In the genomic region with DNA sequence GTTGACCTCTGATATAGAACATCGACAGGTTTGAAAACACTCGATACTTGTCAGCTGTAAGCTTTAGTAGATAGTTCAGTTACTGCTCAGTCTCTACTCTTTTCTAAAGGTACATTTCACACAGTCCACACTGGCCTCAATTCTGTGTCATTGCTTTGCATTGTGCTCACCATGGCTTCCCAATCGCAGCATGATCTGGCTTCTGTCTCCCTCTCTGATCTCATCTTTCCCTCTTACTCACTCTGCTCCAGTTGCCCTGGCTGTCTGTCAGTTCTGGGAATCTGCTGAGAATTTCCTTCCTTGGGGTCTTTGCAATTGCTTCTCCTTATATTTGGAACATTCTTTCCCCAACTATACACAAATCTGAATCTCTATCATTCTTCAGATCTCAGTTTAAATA, we compare ENCODE assay signal across 25 cellular contexts.
"Had no signal": no experiment of that assay in that cellular context is flagged by ENCODE, and none has a peak within 500 bp of the region (broad histone marks: within the 10 kb centered on the region; RNA-seq: fewer than 3 reads in every experiment).

No MANE protein-coding gene starts in this region.

- H3K27me3 ChIP-seq: colonic mucosa, esophagus squamous epithelium, gastroesophageal sphincter, right lobe of liver, transverse colon, vagina had no signal

- H3K27ac Mint-ChIP-seq: activated CD4-positive, alpha-beta memory T cell treated with anti-CD3 and anti-CD28 coated beads for 36 hours; activated naive CD4-positive, alpha-beta T cell treated with anti-CD3 and anti-CD28 coated beads, Interleukin-2, amount 10 ng/mL, durations not matched to agents 7 days and 5 days; activated T-cell treated with anti-CD3 and anti-CD28 coated beads, Interleukin-2, amount 50 U/mL, for 72 hours; brain; naive thymus-derived CD4-positive, alpha-beta T cell; stimulated activated naive B cell treated with anti-CD40 and anti-IgM and Interleukin-4, amounts not matched to agents 10 μg/mL and 1 μg/mL and 100 μg/mL, for 72 hours; T-helper 1 cell treated with Interleukin-12 subunit alpha and Interleukin-12 subunit beta and Interleukin-4 antibody, amounts not matched to agents 30 μg/mL and 1 μg/mL, for 36 hours had no signal

- H3K4me3 Mint-ChIP-seq: activated CD4-positive, alpha-beta memory T cell treated with anti-CD3 and anti-CD28 coated beads for 36 hours; activated naive CD4-positive, alpha-beta T cell treated with anti-CD3 and anti-CD28 coated beads, Interleukin-2, amount 10 ng/mL, durations not matched to agents 7 days and 5 days; activated T-cell treated with anti-CD3 and anti-CD28 coated beads, Interleukin-2, amount 50 U/mL, for 72 hours; brain; naive thymus-derived CD4-positive, alpha-beta T cell; neural crest cell; stimulated activated naive B cell treated with anti-CD40 and anti-IgM and Interleukin-4, amounts not matched to agents 10 μg/mL and 1 μg/mL and 100 μg/mL, for 72 hours; T-helper 1 cell treated with Interleukin-12 subunit alpha and Interleukin-12 subunit beta and Interleukin-4 antibody, amounts not matched to agents 30 μg/mL and 1 μg/mL, for 36 hours had no signal

- FAIRE-seq: islet of Langerhans had no signal

- H3K9me3 Mint-ChIP-seq: activated CD4-positive, alpha-beta memory T cell treated with anti-CD3 and anti-CD28 coated beads for 36 hours; activated naive CD4-positive, alpha-beta T cell treated with anti-CD3 and anti-CD28 coated beads, Interleukin-2, amount 10 ng/mL, durations not matched to agents 7 days and 5 days; activated T-cell treated with anti-CD3 and anti-CD28 coated beads, Interleukin-2, amount 50 U/mL, for 72 hours; brain; naive thymus-derived CD4-positive, alpha-beta T cell; neural crest cell; stimulated activated naive B cell treated with anti-CD40 and anti-IgM and Interleukin-4, amounts not matched to agents 10 μg/mL and 1 μg/mL and 100 μg/mL, for 72 hours; T-helper 1 cell treated with Interleukin-12 subunit alpha and Interleukin-12 subunit beta and Interleukin-4 antibody, amounts not matched to agents 30 μg/mL and 1 μg/mL, for 36 hours had no signal

- H3K36me3 Mint-ChIP-seq: activated CD4-positive, alpha-beta memory T cell treated with anti-CD3 and anti-CD28 coated beads for 36 hours; activated naive CD4-positive, alpha-beta T cell treated with anti-CD3 and anti-CD28 coated beads, Interleukin-2, amount 10 ng/mL, durations not matched to agents 7 days and 5 days; brain; naive thymus-derived CD4-positive, alpha-beta T cell; stimulated activated naive B cell treated with anti-CD40 and anti-IgM and Interleukin-4, amounts not matched to agents 10 μg/mL and 1 μg/mL and 100 μg/mL, for 72 hours had no signal

- H3K27me3 Mint-ChIP-seq: brain had no signal

- H3K36me3 ChIP-seq: colonic mucosa, esophagus squamous epithelium, gastroesophageal sphincter, heart left ventricle, lower lobe of right lung, right lobe of liver, transverse colon, vagina had no signal

- H3K27ac ChIP-seq: colonic mucosa, esophagus squamous epithelium, gastroesophageal sphincter, heart left ventricle, lower lobe of right lung, right lobe of liver, transverse colon, vagina had no signal

- H3K4me1 Mint-ChIP-seq: activated naive CD4-positive, alpha-beta T cell treated with anti-CD3 and anti-CD28 coated beads, Interleukin-2, amount 10 ng/mL, durations not matched to agents 7 days and 5 days; brain; naive thymus-derived CD4-positive, alpha-beta T cell; neural crest cell; stimulated activated naive B cell treated with anti-CD40 and anti-IgM and Interleukin-4, amounts not matched to agents 10 μg/mL and 1 μg/mL and 100 μg/mL, for 72 hours had no signal

- H3K9me3 ChIP-seq: colonic mucosa, esophagus squamous epithelium, gastroesophageal sphincter, heart left ventricle, lower lobe of right lung, right lobe of liver, transverse colon, vagina had no signal

- H3K4me3 ChIP-seq: colonic mucosa, esophagus squamous epithelium, gastroesophageal sphincter, heart left ventricle, lower lobe of right lung, right lobe of liver, smooth muscle cell, transverse colon, vagina had no signal

- H3K4me1 ChIP-seq: colonic mucosa, esophagus squamous epithelium, gastroesophageal sphincter, heart left ventricle, lower lobe of right lung, right lobe of liver, vagina had no signal

- H3K4me2 ChIP-seq: smooth muscle cell had no signal

- DNase-seq: activated CD4-positive, alpha-beta memory T cell treated with anti-CD3 and anti-CD28 coated beads for 36 hours; activated CD4-positive, alpha-beta T cell treated with anti-CD3 and anti-CD28 coated beads for 4 hours; activated CD4-positive, CD25-positive, alpha-beta regulatory T cell; activated effector memory CD4-positive, alpha-beta T cell treated with anti-CD3 and anti-CD28 coated beads, Interleukin-2, amount 50 U/mL, for 16 hours; activated naive CD4-positive, alpha-beta T cell treated with anti-CD3 and anti-CD28 coated beads, Interleukin-2, amount 10 ng/mL, durations not matched to agents 7 days and 5 days; activated T-cell treated with anti-CD3 and anti-CD28 coated beads, Interleukin-2, amount 50 U/mL, for 72 hours; colonic mucosa; esophagus squamous epithelium; heart left ventricle; lower lobe of right lung; mesendoderm; naive thymus-derived CD4-positive, alpha-beta T cell; posterior cingulate gyrus; right lobe of liver; stimulated activated CD4-positive, alpha-beta T cell treated with anti-CD3 and anti-CD28 coated beads, Interleukin-15, amount 100 ng/mL, for 24 hours; stimulated activated naive B cell treated with anti-CD40 and anti-IgM and Interleukin-4, amounts not matched to agents 10 μg/mL and 1 μg/mL and 100 μg/mL, for 72 hours; T1000; transverse colon had no signal
